In the genomic region with DNA sequence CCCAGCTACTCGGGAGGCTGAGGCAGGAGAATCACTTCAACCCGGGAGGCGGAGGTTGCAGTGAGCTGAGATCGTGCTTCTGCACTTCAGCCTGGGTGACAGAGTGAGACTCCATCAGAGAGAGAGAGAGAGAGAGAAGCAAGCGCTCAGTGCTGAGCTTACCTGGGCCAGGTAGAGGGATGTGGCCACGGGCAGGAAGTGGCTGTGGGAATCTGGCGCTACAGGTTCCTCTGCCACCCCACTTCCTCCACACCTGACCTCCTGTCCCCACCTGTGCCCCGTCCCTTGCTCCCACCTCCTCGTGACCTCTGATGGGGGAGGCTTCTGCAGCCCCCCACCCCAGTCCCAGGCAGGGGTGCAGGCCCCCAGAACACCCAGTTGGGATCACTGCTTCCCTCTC, we compare ENCODE assay signal across 19 cellular contexts. TPM values are rescaled to one million over a fixed set of nuclear protein-coding genes. Genes with fewer than 3 reads are reported as not detected.
DNase-seq lines count a peak whose midpoint lies in the region; TF ChIP-seq lines count a peak whose summit lies in the region.
"Had no signal": no experiment of that assay in that cellular context is flagged by ENCODE, and none has a peak within 500 bp of the region (broad histone marks: within the 10 kb centered on the region; RNA-seq: fewer than 3 reads in every experiment).

No MANE protein-coding gene starts in this region.

- H3K23ac ChIP-seq in neuronal stem cell (ENCODE audit: low read depth, low read length, poor library complexity): peak overlapping the region; percentile 43

- no peaks in the 10 kb centered on the region for H4K20me1 ChIP-seq in Loucy (ENCODE audit: insufficient read depth, low read length, poor library complexity, severe bottlenecking)

- H3K18ac ChIP-seq in neuronal stem cell (ENCODE audit: low read length): peak overlapping the region; percentile 93

- no CpG with 5 or more reads among the region's 9 CpGs for WGBS in neuronal stem cell (ENCODE audit: extremely low coverage in 2 of 2, insufficient read length in 2 of 2, insufficient replicate concordance in 1 of 2), 2 donors
- WGBS in transverse colon (ENCODE audit: low coverage in 1 of 2), 2 donors: 29% methylated on average over 9 of the region's 9 CpGs; no CpG with 5 or more reads in 1 of the 2 donors

- H4K91ac ChIP-seq in neuronal stem cell (ENCODE audit: low read depth, low read length, poor library complexity): peak overlapping the region; percentile 53

- H3K27me3 Mint-ChIP-seq in Calu3 (ENCODE audit: unreplicated experiment) (peaks cover 29% of the 10 kb centered on the region), endothelial cell (ENCODE audit: unreplicated experiment) (peaks cover 18% of the 10 kb centered on the region)

- H3K14ac ChIP-seq in neuronal stem cell (ENCODE audit: low read length): no peak overlapping the region

- H3K4me3 ChIP-seq in Loucy (ENCODE audit: low read length, poor library complexity, severe bottlenecking) (no peak overlapping the region), neuronal stem cell (ENCODE audit: low read length in 2 of 2) (no peak overlapping the region), transverse colon (no peak overlapping the region)
- H3K4me3 ChIP-seq: HAP-1, heart left ventricle, vagina had no signal

- H3K4me1 ChIP-seq in Loucy (ENCODE audit: insufficient read depth, low read length, poor library complexity, severe bottlenecking): peaks cover 5% of the 10 kb centered on the region
- peaks cover 6 to 16% of the 10 kb centered on the region in 2 donors for H3K4me1 ChIP-seq in neuronal stem cell (ENCODE audit: control insufficient read depth in 2 of 2, insufficient read depth in 1 of 2, low read depth in 1 of 2, low read length in 2 of 2)
- H3K4me1 ChIP-seq in transverse colon: peaks cover 0 to 7% (median 3%) of the 10 kb centered on the region in 4 donors
- H3K4me1 ChIP-seq: HAP-1 had no signal

- H3K4me3 Mint-ChIP-seq in Calu3 (ENCODE audit: low read depth, unreplicated experiment) (peak overlapping the region; percentile 21), endothelial cell (ENCODE audit: unreplicated experiment) (peak overlapping the region; percentile 47)
- H3K4me3 Mint-ChIP-seq: activated T-helper 1 cell treated with anti-CD3 and anti-CD28 coated beads, Interleukin-12 subunit alpha, Interleukin-12 subunit beta, Interleukin-2, Interleukin-4 antibody, amounts not matched to agents 30 ng/mL and 10 ng/mL and 1 ng/mL, durations not matched to agents 14 hours and 24 hours and 36 hours; stimulated activated naive CD8-positive, alpha-beta T cell treated with anti-CD3 and anti-CD28 coated beads, Interleukin-15, Interleukin-2, amounts not matched to agents 100 ng/mL and 50 ng/mL, for 24 hours; T-helper 1 cell treated with Interleukin-12 subunit alpha and Interleukin-12 subunit beta and Interleukin-4 antibody, amounts not matched to agents 30 μg/mL and 1 μg/mL, for 36 hours had no signal

- peak; percentile 58 for DNase-seq in Calu3
- DNase-seq in endothelial cell (ENCODE audit: low spot score): no peak
- no peak for DNase-seq in neuronal stem cell (ENCODE audit: low spot score)
- DNase-seq in transverse colon: no peak
- DNase-seq in stimulated activated CD4-positive, alpha-beta T cell treated with anti-CD3 and anti-CD28 coated beads, Interleukin-2, amount 100 ng/mL, for 48 hours: no peak
- no peak for DNase-seq in HK-2 (ENCODE audit: unreplicated experiment)
- DNase-seq: activated CD8-positive, alpha-beta memory T cell treated with anti-CD3 and anti-CD28 coated beads for 24 hours; effector CD4-positive, alpha-beta T cell; heart left ventricle; NCI-H187 treated with DMSO at 0.1 percent for 48 hours; SHP77 treated with DMSO at 0.1 percent for 48 hours had no signal

- H3K27ac ChIP-seq in neuronal stem cell (replicated peaks; ENCODE audit: low read length): no peak overlapping the region
- H3K27ac ChIP-seq in transverse colon: no peak overlapping the region
- H3K27ac ChIP-seq: cardiac muscle cell, heart left ventricle, vagina had no signal

- H3K4me2 ChIP-seq in Loucy (ENCODE audit: low read depth, low read length, poor library complexity, severe bottlenecking) (peak overlapping the region; percentile 18), neuronal stem cell (ENCODE audit: insufficient read depth, low read length, poor library complexity, severe bottlenecking) (no peak overlapping the region)

- no TSS peak for BruUV-seq in Calu3 (replicated peaks; lab: Mats Ljungman, UMichigan)

- H3K4ac ChIP-seq in neuronal stem cell (ENCODE audit: low read length): no peak overlapping the region

- H3K27me3 ChIP-seq in Loucy (ENCODE audit: insufficient read depth, low read length, poor library complexity, severe bottlenecking) (no peaks in the 10 kb centered on the region), neuronal stem cell (ENCODE audit: control insufficient read depth in 3 of 3, insufficient read depth in 3 of 3, low read depth in 1 of 3, low read length in 3 of 3) (peaks cover 3 to 54% (median 26%) of the 10 kb centered on the region in 3 experiments), transverse colon (peaks cover 80% of the 10 kb centered on the region)
- H3K27me3 ChIP-seq: vagina had no signal

- peak overlapping the region; percentile 89 for H2BK15ac ChIP-seq in neuronal stem cell (ENCODE audit: low read length)

- H3K27ac Mint-ChIP-seq in Calu3 (ENCODE audit: unreplicated experiment): peak overlapping the region; percentile 26
- no peak overlapping the region for H3K27ac Mint-ChIP-seq in endothelial cell (ENCODE audit: unreplicated experiment)
- H3K27ac Mint-ChIP-seq: activated T-helper 1 cell treated with anti-CD3 and anti-CD28 coated beads, Interleukin-12 subunit alpha, Interleukin-12 subunit beta, Interleukin-2, Interleukin-4 antibody, amounts not matched to agents 30 ng/mL and 10 ng/mL and 1 ng/mL, durations not matched to agents 14 hours and 24 hours and 36 hours; stimulated activated naive CD8-positive, alpha-beta T cell treated with anti-CD3 and anti-CD28 coated beads, Interleukin-15, Interleukin-2, amounts not matched to agents 100 ng/mL and 50 ng/mL, for 24 hours; T-helper 1 cell treated with Interleukin-12 subunit alpha and Interleukin-12 subunit beta and Interleukin-4 antibody, amounts not matched to agents 30 μg/mL and 1 μg/mL, for 36 hours had no signal

- H2AK5ac ChIP-seq in neuronal stem cell (ENCODE audit: low read depth, low read length): peak overlapping the region; percentile 93

- no peaks in the 10 kb centered on the region for H3K9me2 ChIP-seq in Loucy (replicated peaks; ENCODE audit: low read depth, low read length)

- no peaks in the 10 kb centered on the region for H3F3A ChIP-seq in Loucy (ENCODE audit: low read depth)

- no peaks in the 10 kb centered on the region for H3K9me3 ChIP-seq in Loucy (ENCODE audit: insufficient read depth, low read depth, low read length)
- H3K9me3 ChIP-seq in neuronal stem cell (replicated peaks in 1 of 2; ENCODE audit: control insufficient read depth in 2 of 2, insufficient read depth in 1 of 2, low read depth in 1 of 2, low read length in 2 of 2): no peaks in the 10 kb centered on the region
- no peaks in the 10 kb centered on the region for H3K9me3 ChIP-seq in transverse colon
- H3K9me3 ChIP-seq: HAP-1, heart left ventricle, vagina had no signal

- intact Hi-C loops in Calu3 (cut with micrococcal nuclease; ENCODE audit: unreplicated experiment) (no loop called here), transverse colon (cut with DNase I; ENCODE audit: low total_unique reads) (no loop called here)

- H2BK120ac ChIP-seq in neuronal stem cell (ENCODE audit: low read depth, low read length): no peak overlapping the region

- CTCF ChIA-PET in Calu3 (lab: Charles Lee): interaction anchor here (0.6 to 0.9 kb wide), 3 partner anchors 107 to 1129 kb away, joined by 3 read pairs; no protein-coding TSS in a partner anchor

- peaks cover 12% of the 10 kb centered on the region for H3K36me3 Mint-ChIP-seq in Calu3 (ENCODE audit: insufficient read depth, unreplicated experiment)
- peaks cover 6% of the 10 kb centered on the region for H3K36me3 Mint-ChIP-seq in endothelial cell (ENCODE audit: low read depth, unreplicated experiment)

- no peak overlapping the region for H3K9ac ChIP-seq in Loucy (ENCODE audit: low read depth, low read length, poor library complexity, severe bottlenecking)
- H3K9ac ChIP-seq in neuronal stem cell (ENCODE audit: low read depth, low read length, poor library complexity): peak overlapping the region; percentile 21

- no peaks in the 10 kb centered on the region for H3K9me3 Mint-ChIP-seq in Calu3 (ENCODE audit: low read depth, unreplicated experiment)
- no peaks in the 10 kb centered on the region for H3K9me3 Mint-ChIP-seq in endothelial cell (ENCODE audit: unreplicated experiment)
- H3K9me3 Mint-ChIP-seq: activated T-helper 1 cell treated with anti-CD3 and anti-CD28 coated beads, Interleukin-12 subunit alpha, Interleukin-12 subunit beta, Interleukin-2, Interleukin-4 antibody, amounts not matched to agents 30 ng/mL and 10 ng/mL and 1 ng/mL, durations not matched to agents 14 hours and 24 hours and 36 hours; stimulated activated naive CD8-positive, alpha-beta T cell treated with anti-CD3 and anti-CD28 coated beads, Interleukin-15, Interleukin-2, amounts not matched to agents 100 ng/mL and 50 ng/mL, for 24 hours; T-helper 1 cell treated with Interleukin-12 subunit alpha and Interleukin-12 subunit beta and Interleukin-4 antibody, amounts not matched to agents 30 μg/mL and 1 μg/mL, for 36 hours had no signal

- TF ChIP-seq EP300 in transverse colon (IDR thresholded peaks at IDR 0.05; ENCODE audit: low read depth): no peak

- H3K36me3 ChIP-seq in Loucy (ENCODE audit: insufficient read depth, low read length) (no peaks in the 10 kb centered on the region), neuronal stem cell (replicated peaks in 1 of 2; ENCODE audit: control insufficient read depth in 2 of 2, insufficient read depth in 2 of 2, low read length in 2 of 2) (no peaks in the 10 kb centered on the region), transverse colon (no peaks in the 10 kb centered on the region)
- H3K36me3 ChIP-seq: cardiac muscle cell, HAP-1, heart left ventricle, vagina had no signal

- peaks cover 1% of the 10 kb centered on the region for H3K79me1 ChIP-seq in neuronal stem cell (ENCODE audit: low read depth, low read length)

- no peak overlapping the region for H2BK5ac ChIP-seq in neuronal stem cell (ENCODE audit: low read length)

- H2BK12ac ChIP-seq in neuronal stem cell (ENCODE audit: low read length): peak overlapping the region; percentile 63

- TF ChIP-seq POLR2A in transverse colon (IDR thresholded peaks at IDR 0.05): no peak

- no peaks in the 10 kb centered on the region for H3K79me2 ChIP-seq in Loucy (ENCODE audit: insufficient read depth, low read length)

- peak overlapping the region; percentile 43 for H4K8ac ChIP-seq in neuronal stem cell (ENCODE audit: low read depth, low read length)

- H2AFZ ChIP-seq in Loucy (ENCODE audit: low read length) (no peak overlapping the region; the same call in 1 of the 2 replicates), neuronal stem cell (ENCODE audit: low read length) (no peak overlapping the region)

- H3K4me1 Mint-ChIP-seq in Calu3 (ENCODE audit: low read depth, unreplicated experiment) (peaks cover 38% of the 10 kb centered on the region), endothelial cell (ENCODE audit: unreplicated experiment) (peaks cover 4% of the 10 kb centered on the region)

- TF ChIP-seq CTCF in Calu3 (IDR thresholded peaks at IDR 0.05; ENCODE audit: unreplicated experiment): no peak
- TF ChIP-seq CTCF in Loucy (conservative IDR thresholded peaks at IDR 0.05; ENCODE audit: low read length): no peak
- no peak for TF ChIP-seq CTCF in endothelial cell (IDR thresholded peaks at IDR 0.05; ENCODE audit: unreplicated experiment)
- no peak for TF ChIP-seq CTCF in transverse colon (IDR thresholded peaks at IDR 0.05)

- in situ Hi-C loops in transverse colon (cut with MboI; ENCODE audit: low pct_ligation_motif_present in 1 of 4, low pct_unique_long_range_greater_than_20kb in 1 of 4, low sequenced_read_pairs in 3 of 4): loop anchor here in 1 of 4 donors (10.0 kb wide), 1 partner anchor 129 kb away; a partner anchor contains a TSS

RNA-seq across cellular contexts. Expression of a gene that starts 1.0 kb away (rescaled TPM):
- 2.0 and 2.1 TPM in 2 replicates for total RNA-seq in Calu3 (2022)
- total RNA-seq in endothelial cell (ENCODE audit: unreplicated experiment): not detected
- polyA plus RNA-seq in neuronal stem cell (2013, experiment 1 of 2): 2.0 TPM
- 1.6 TPM for polyA plus RNA-seq in neuronal stem cell (2013, experiment 2 of 2)
- 1 to 10 TPM in 2 of 4 donors, under 1 TPM in 1, not detected in 1; 0.14 to 3.0 (median 1.1) TPM for total RNA-seq in transverse colon
- total RNA-seq: activated T-helper 1 cell treated with anti-CD3 and anti-CD28 coated beads, Interleukin-12 subunit alpha, Interleukin-12 subunit beta, Interleukin-2, Interleukin-4 antibody, amounts not matched to agents 30 ng/mL and 10 ng/mL and 1 ng/mL, durations not matched to agents 14 hours and 24 hours and 36 hours had no signal
- polyA plus RNA-seq: heart left ventricle had no signal

RNA-seq across cellular contexts. Expression of a gene that starts 8.3 kb away (rescaled TPM):
- total RNA-seq in Calu3 (2022) (not detected in 2 replicates), endothelial cell (ENCODE audit: unreplicated experiment) (not detected), transverse colon (not detected)
- not detected for polyA plus RNA-seq in neuronal stem cell (2013, experiment 1 of 2)
- not detected for polyA plus RNA-seq in neuronal stem cell (2013, experiment 2 of 2)
- total RNA-seq: activated T-helper 1 cell treated with anti-CD3 and anti-CD28 coated beads, Interleukin-12 subunit alpha, Interleukin-12 subunit beta, Interleukin-2, Interleukin-4 antibody, amounts not matched to agents 30 ng/mL and 10 ng/mL and 1 ng/mL, durations not matched to agents 14 hours and 24 hours and 36 hours; cardiac muscle cell; vagina had no signal
- polyA plus RNA-seq: cardiac muscle cell, heart left ventricle had no signal

RNA-seq across cellular contexts. Expression of a gene that starts 49.1 kb away (rescaled TPM):
- total RNA-seq in Calu3 (2022) (not detected in 2 replicates), endothelial cell (ENCODE audit: unreplicated experiment) (not detected), transverse colon (not detected)
- not detected for polyA plus RNA-seq in neuronal stem cell (2013, experiment 1 of 2)
- polyA plus RNA-seq in neuronal stem cell (2013, experiment 2 of 2): 0.06 TPM
- total RNA-seq: activated T-helper 1 cell treated with anti-CD3 and anti-CD28 coated beads, Interleukin-12 subunit alpha, Interleukin-12 subunit beta, Interleukin-2, Interleukin-4 antibody, amounts not matched to agents 30 ng/mL and 10 ng/mL and 1 ng/mL, durations not matched to agents 14 hours and 24 hours and 36 hours; cardiac muscle cell; heart left ventricle; vagina had no signal
- polyA plus RNA-seq: adipose tissue, cardiac muscle cell, heart left ventricle had no signal

RNA-seq across cellular contexts. Expression of a gene that starts 52.9 kb away (rescaled TPM):
- not detected in 2 replicates for total RNA-seq in Calu3 (2022)
- not detected for total RNA-seq in endothelial cell (ENCODE audit: unreplicated experiment)
- 0.03 TPM for polyA plus RNA-seq in neuronal stem cell (2013, experiment 1 of 2)
- polyA plus RNA-seq in neuronal stem cell (2013, experiment 2 of 2): 0.03 TPM
- not detected for total RNA-seq in transverse colon
- total RNA-seq: activated T-helper 1 cell treated with anti-CD3 and anti-CD28 coated beads, Interleukin-12 subunit alpha, Interleukin-12 subunit beta, Interleukin-2, Interleukin-4 antibody, amounts not matched to agents 30 ng/mL and 10 ng/mL and 1 ng/mL, durations not matched to agents 14 hours and 24 hours and 36 hours; cardiac muscle cell; heart left ventricle; vagina had no signal
- polyA plus RNA-seq: adipose tissue, cardiac muscle cell, heart left ventricle had no signal
